Comparison of ENCODE assay signal across 15 cellular contexts in genomic region chr4:186809070-186809469, GRCh38.
DNase-seq lines count a peak whose midpoint lies in the region; ATAC-seq and TF ChIP-seq lines count a peak whose summit lies in the region.
"Had no signal": no experiment of that assay in that cellular context is flagged by ENCODE, and none has a peak within 500 bp of the region (broad histone marks: within the 10 kb centered on the region; RNA-seq: fewer than 3 reads in every experiment).

No MANE protein-coding gene starts in this region.

- no peaks in the 10 kb centered on the region for H3K79me2 ChIP-seq in smooth muscle cell (ENCODE audit: low read depth)

- no peaks in the 10 kb centered on the region for H3K79me1 ChIP-seq in mesenchymal stem cell (replicated peaks; ENCODE audit: low read length, poor library complexity, severe bottlenecking)

- no peak overlapping the region for H3K4ac ChIP-seq in mesenchymal stem cell (ENCODE audit: low read depth in 1 of 2, low read length in 2 of 2)

- H3K18ac ChIP-seq in mesenchymal stem cell (ENCODE audit: low read depth in 1 of 2, low read length in 2 of 2), result no peak overlapping the region

- H2BK15ac ChIP-seq in mesenchymal stem cell (ENCODE audit: low read depth, poor library complexity, severe bottlenecking), result no peak overlapping the region

- H2AFZ ChIP-seq in mesenchymal stem cell (ENCODE audit: low read depth, low read length), result no peak overlapping the region
- no peak overlapping the region for H2AFZ ChIP-seq in smooth muscle cell (ENCODE audit: low read depth)
- H2AFZ ChIP-seq: GM23338 had no signal

- H3K36me3 ChIP-seq in mesenchymal stem cell (ENCODE audit: control insufficient read depth in 1 of 2, insufficient read depth in 2 of 2, low read depth in 1 of 2, low read length in 2 of 2) (no peaks in the 10 kb centered on the region), smooth muscle cell (ENCODE audit: low read depth) (no peaks in the 10 kb centered on the region)

- no peaks in the 10 kb centered on the region for H3K9me3 Mint-ChIP-seq in HFFc6
- H3K9me3 Mint-ChIP-seq: CD8-positive, alpha-beta T cell had no signal

- no peaks in the 10 kb centered on the region for H3K27me3 Mint-ChIP-seq in HFFc6 (ENCODE audit: insufficient read depth)

- H3K4me1 Mint-ChIP-seq in HFFc6 (ENCODE audit: low read depth), result peaks cover 43% of the 10 kb centered on the region
- H3K4me1 Mint-ChIP-seq: CD14-positive monocyte had no signal

- H3K27me3 ChIP-seq in mesenchymal stem cell (ENCODE audit: control insufficient read depth in 1 of 2, insufficient read depth in 1 of 2, low read length in 2 of 2), result no peaks in the 10 kb centered on the region
- no peaks in the 10 kb centered on the region for H3K27me3 ChIP-seq in smooth muscle cell (ENCODE audit: low read depth)

- H4K20me1 ChIP-seq in smooth muscle cell (ENCODE audit: low read depth), result no peaks in the 10 kb centered on the region

- H3K4me1 ChIP-seq in mesenchymal stem cell (ENCODE audit: control insufficient read depth, insufficient read depth, low read depth, low read length), result peaks cover 10% of the 10 kb centered on the region
- H3K4me1 ChIP-seq in smooth muscle cell (ENCODE audit: low read depth), result peaks cover 22% of the 10 kb centered on the region

- no peak overlapping the region for H2BK12ac ChIP-seq in mesenchymal stem cell (ENCODE audit: low read length in 2 of 2)

- H3K4me2 ChIP-seq in mesenchymal stem cell (ENCODE audit: low read length, poor library complexity, severe bottlenecking) (no peak overlapping the region), smooth muscle cell (peak overlapping the region; percentile 74)
- H3K4me2 ChIP-seq: A549, GM23338 had no signal

- no peak for TF ChIP-seq CTCF in HFFc6 (IDR thresholded peaks at IDR 0.05)
- no peak for TF ChIP-seq CTCF in VCaP (conservative IDR thresholded peaks at IDR 0.05)
- TF ChIP-seq CTCF in smooth muscle cell (IDR thresholded peaks at IDR 0.05; ENCODE audit: borderline replicate concordance, insufficient read depth, poor library complexity, severe bottlenecking), result no peak

- WGBS in mesenchymal stem cell, result 94% methylated on average over 2 of the region's 2 CpGs
- 84% methylated on average over 2 of the region's 2 CpGs for WGBS in smooth muscle cell (ENCODE audit: low lambda C conversion rate)

- H3K14ac ChIP-seq in mesenchymal stem cell (ENCODE audit: low read length in 2 of 2), result no peak overlapping the region

- no peaks in the 10 kb centered on the region for H3K36me3 Mint-ChIP-seq in HFFc6 (ENCODE audit: low read depth)
- H3K36me3 Mint-ChIP-seq: CD14-positive monocyte; CD8-positive, alpha-beta T cell had no signal

- H3K9ac ChIP-seq in mesenchymal stem cell (ENCODE audit: low read length) (peak overlapping the region; percentile 54), smooth muscle cell (ENCODE audit: low read depth) (peak overlapping the region; percentile 25)

- H3K4me3 Mint-ChIP-seq in HFFc6, result no peak overlapping the region
- H3K4me3 Mint-ChIP-seq: CD14-positive monocyte; CD8-positive, alpha-beta T cell; GM23338 had no signal

- no peak overlapping the region for H3K4me3 ChIP-seq in mesenchymal stem cell (ENCODE audit: insufficient read depth in 1 of 2, low read depth in 1 of 2, low read length in 2 of 2)
- no peak overlapping the region for H3K4me3 ChIP-seq in smooth muscle cell
- H3K4me3 ChIP-seq: A549, GM23338 had no signal

- peak overlapping the region; percentile 46; the same call in 1 of the 2 replicates for H3K27ac Mint-ChIP-seq in HFFc6
- H3K27ac Mint-ChIP-seq: CD14-positive monocyte; CD8-positive, alpha-beta T cell; GM23338 had no signal

- no peak for ATAC-seq in GM21360 (IDR thresholded peaks at IDR 0.05; ENCODE audit: unreplicated experiment)
- ATAC-seq: A549; CD8-positive, alpha-beta T cell; GM23338 had no signal

- H3F3A ChIP-seq in smooth muscle cell (ENCODE audit: low read depth), result no peaks in the 10 kb centered on the region

- no peak overlapping the region for H4K8ac ChIP-seq in mesenchymal stem cell (ENCODE audit: low read length)

- H3K27ac ChIP-seq in VCaP (peak overlapping the region; percentile 79), mesenchymal stem cell (ENCODE audit: low read length, poor library complexity, severe bottlenecking) (no peak overlapping the region), smooth muscle cell (ENCODE audit: low read depth) (peak overlapping the region; percentile 87)
- H3K27ac ChIP-seq: A549 had no signal

- H2BK120ac ChIP-seq in mesenchymal stem cell (ENCODE audit: low read depth, low read length), result no peak overlapping the region

- no peak overlapping the region for H2AK5ac ChIP-seq in mesenchymal stem cell (ENCODE audit: low read length, severe bottlenecking)

- H3K9me3 ChIP-seq in mesenchymal stem cell (ENCODE audit: control insufficient read depth, low read length), result no peaks in the 10 kb centered on the region
- no peaks in the 10 kb centered on the region for H3K9me3 ChIP-seq in smooth muscle cell (replicated peaks; ENCODE audit: low read depth)
- H3K9me3 ChIP-seq: A549 had no signal

- peak overlapping the region; percentile 18 for H4K91ac ChIP-seq in mesenchymal stem cell (ENCODE audit: low read length)

- DNase-seq in HFFc6 (no peak), mesenchymal stem cell (no peak), smooth muscle cell (lab: John Stamatoyannopoulos, UW; ENCODE audit: unreplicated experiment) (no peak), NCI-H2029 (lab: John Stamatoyannopoulos, UW) (no peak), AG08395 (ENCODE audit: low spot score) (no peak)
- DNase-seq: CD8-positive, alpha-beta T cell; COR-L47; DND-41; GDM1; H7 had no signal

- no peak overlapping the region for H3K23ac ChIP-seq in mesenchymal stem cell (ENCODE audit: low read length in 2 of 2)

- no peak overlapping the region for H2BK5ac ChIP-seq in mesenchymal stem cell (ENCODE audit: low read depth, low read length, poor library complexity, severe bottlenecking)
